ENCODE assay signal across 27 cellular contexts in genomic region chr9:113231701-113232100, GRCh38.
"Had no signal": no experiment of that assay in that cellular context is flagged by ENCODE, and none has a peak within 500 bp of the region (broad histone marks: within the 10 kb centered on the region; RNA-seq: fewer than 3 reads in every experiment).

No MANE protein-coding gene starts in this region.

- H3K4me2 ChIP-seq: KMS-11 had no signal

- DNase-seq: activated CD4-positive, alpha-beta memory T cell treated with anti-CD3 and anti-CD28 coated beads, Interleukin-2, amount 10 ng/mL, durations not matched to agents 7 days and 5 days; activated CD4-positive, alpha-beta T cell treated with anti-CD3 and anti-CD28 coated beads for 36 hours; activated CD4-positive, alpha-beta T cell treated with anti-CD3 and anti-CD28 coated beads, Interleukin-2, amount 50 U/mL, for 1 hour; activated gamma-delta T cell; activated naive CD4-positive, alpha-beta T cell treated with anti-CD3 and anti-CD28 coated beads for 36 hours; activated T-cell treated with anti-CD3 and anti-CD28 coated beads for 4 hours; activated T-cell treated with anti-CD3 and anti-CD28 coated beads, Interleukin-2, amount 50 U/mL, for 48 hours; amygdala; MV-4-11; NCI-H1092 treated with DMSO at 0.1 percent for 48 hours; NCI-H1436; NCI-H1694 treated with DMSO at 0.1 percent for 48 hours; NCI-H2029 treated with DMSO at 0.1 percent for 48 hours; NCI-H345; NCI-H510A treated with DMSO at 0.1 percent for 48 hours; NCI-H69; NK-92 treated with Interleukin-12 subunit alpha and Interleukin-12 subunit beta, amount 100 ng/mL, for 24 hours; OCI-M1; RPMI8226; T-cell had no signal

- H3K36me3 Mint-ChIP-seq: brain, T-cell had no signal

- H3K9ac ChIP-seq: KMS-11 had no signal

- H3K4me3 ChIP-seq: SK-N-MC had no signal

- ATAC-seq: activated CD4-positive, alpha-beta T cell treated with anti-CD3 and anti-CD28 coated beads for 36 hours; activated T-helper 17 cell treated with anti-CD3 and anti-CD28 coated beads, Interleukin-2, amount 50 U/mL, for 72 hours; Panc1; Right ventricle myocardium inferior; T-cell had no signal

- H3K27ac Mint-ChIP-seq: activated CD4-positive, alpha-beta memory T cell treated with anti-CD3 and anti-CD28 coated beads, Interleukin-2, amount 10 ng/mL, durations not matched to agents 7 days and 5 days; activated CD4-positive, alpha-beta T cell treated with anti-CD3 and anti-CD28 coated beads for 36 hours; activated naive CD4-positive, alpha-beta T cell treated with anti-CD3 and anti-CD28 coated beads for 36 hours; activated naive CD8-positive, alpha-beta T cell; activated T-helper 17 cell treated with anti-CD3 and anti-CD28 coated beads, Interleukin-2, amount 50 U/mL, for 72 hours; brain had no signal

- H3K4me3 Mint-ChIP-seq: activated CD4-positive, alpha-beta memory T cell treated with anti-CD3 and anti-CD28 coated beads, Interleukin-2, amount 10 ng/mL, durations not matched to agents 7 days and 5 days; activated CD4-positive, alpha-beta T cell treated with anti-CD3 and anti-CD28 coated beads for 36 hours; activated naive CD4-positive, alpha-beta T cell treated with anti-CD3 and anti-CD28 coated beads for 36 hours; activated naive CD8-positive, alpha-beta T cell; activated T-helper 17 cell treated with anti-CD3 and anti-CD28 coated beads, Interleukin-2, amount 50 U/mL, for 72 hours; brain had no signal

- H3K9me3 Mint-ChIP-seq: activated CD4-positive, alpha-beta memory T cell treated with anti-CD3 and anti-CD28 coated beads, Interleukin-2, amount 10 ng/mL, durations not matched to agents 7 days and 5 days; activated T-helper 17 cell treated with anti-CD3 and anti-CD28 coated beads, Interleukin-2, amount 50 U/mL, for 72 hours; brain; T-cell had no signal

- H3K27me3 Mint-ChIP-seq: activated CD4-positive, alpha-beta memory T cell treated with anti-CD3 and anti-CD28 coated beads, Interleukin-2, amount 10 ng/mL, durations not matched to agents 7 days and 5 days; activated CD4-positive, alpha-beta T cell treated with anti-CD3 and anti-CD28 coated beads for 36 hours; activated naive CD8-positive, alpha-beta T cell; activated T-helper 17 cell treated with anti-CD3 and anti-CD28 coated beads, Interleukin-2, amount 50 U/mL, for 72 hours; brain; T-cell had no signal

- H3K27ac ChIP-seq: KMS-11, SK-N-MC had no signal
